Comparison of ENCODE assay signal across 25 cellular contexts in the genomic region with DNA sequence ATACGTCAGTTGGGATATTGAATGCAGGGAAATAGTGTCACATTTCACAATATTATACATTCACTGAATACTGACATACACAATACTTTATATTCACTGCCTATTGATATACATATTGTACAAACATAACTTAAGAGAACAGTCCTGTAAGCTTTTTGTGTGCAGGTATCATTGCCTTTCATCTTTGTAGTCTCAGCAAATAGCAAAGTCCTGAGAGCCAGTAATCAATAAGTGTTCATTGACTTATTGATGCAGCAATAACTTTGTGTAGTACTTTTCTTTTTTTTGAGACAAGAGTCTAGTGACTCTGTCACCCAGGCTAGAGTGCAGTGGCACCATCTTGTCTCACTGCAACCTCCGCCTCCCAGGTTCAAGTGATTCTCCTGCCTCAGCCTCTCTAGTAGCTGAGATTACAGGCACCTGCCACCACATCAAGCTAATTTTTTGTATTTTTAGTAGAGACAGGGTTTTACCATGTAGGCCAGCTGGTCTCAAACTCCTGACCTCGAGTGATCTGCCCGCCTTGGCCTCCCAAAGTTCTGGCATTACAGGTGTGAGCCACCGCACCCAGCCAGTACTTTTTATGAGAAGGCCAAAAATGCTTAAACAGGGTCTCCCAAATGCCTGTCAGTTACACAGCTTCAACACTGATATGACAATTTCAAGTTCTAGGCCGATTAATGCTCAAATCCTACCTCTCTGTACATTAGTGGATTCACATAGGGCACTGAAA. TPM values are rescaled to one million over a fixed set of nuclear protein-coding genes. Genes with fewer than 3 reads are reported as not detected.
DNase-seq lines count a peak whose midpoint lies in the region; ATAC-seq, FAIRE-seq and TF ChIP-seq lines count a peak whose summit lies in the region.
"Had no signal": no experiment of that assay in that cellular context is flagged by ENCODE, and none has a peak within 500 bp of the region (broad histone marks: within the 10 kb centered on the region; RNA-seq: fewer than 3 reads in every experiment).

No MANE protein-coding gene starts in this region.

- H2AFZ ChIP-seq in HepG2 (ENCODE audit: low read length) = peak overlapping the region; percentile 68

- H3K9me3 ChIP-seq in HepG2 (ENCODE audit: low read length) (no peaks in the 10 kb centered on the region), right lobe of liver (no peaks in the 10 kb centered on the region)
- H3K9me3 ChIP-seq: A549, BE2C, BLaER1 had no signal

- H3K4me1 ChIP-seq in HepG2 (ENCODE audit: insufficient read depth, low read length) (peaks cover 43% of the 10 kb centered on the region), right lobe of liver (peaks cover 0 to 8% (median 0%) of the 10 kb centered on the region in 4 donors)
- H3K4me1 ChIP-seq: BE2C had no signal

- in situ Hi-C loops in HepG2 (cut with HindIII; ENCODE audit: extremely low pct_ligation_motif_present, low pct_unique_long_range_greater_than_20kb) = no loop called here

- no peaks in the 10 kb centered on the region for H3K9me3 Mint-ChIP-seq in activated T-helper 17 cell treated with anti-CD3 and anti-CD28 coated beads, Interleukin-2, amount 50 U/mL, for 72 hours
- H3K9me3 Mint-ChIP-seq: CD14-positive monocyte; CD4-positive, alpha-beta memory T cell; CD4-positive, CD25-positive, alpha-beta regulatory T cell; CD8-positive, alpha-beta memory T cell had no signal

- no peak overlapping the region for H3K9ac ChIP-seq in HepG2 (ENCODE audit: insufficient read depth, low read depth, low read length)
- H3K9ac ChIP-seq: BLaER1 had no signal

- H3K4me3 Mint-ChIP-seq in activated T-helper 17 cell treated with anti-CD3 and anti-CD28 coated beads, Interleukin-2, amount 50 U/mL, for 72 hours = no peak overlapping the region
- H3K4me3 Mint-ChIP-seq: CD14-positive monocyte; CD4-positive, alpha-beta memory T cell; CD4-positive, CD25-positive, alpha-beta regulatory T cell; CD8-positive, alpha-beta memory T cell had no signal

- TF ChIP-seq EP300 in HepG2 (IDR thresholded peaks at IDR 0.05; ENCODE audit: low read depth in 2 of 2, low read length in 2 of 2) (peak in 1 of 2 experiments; percentile 81; a peak in 1 of 4 replicates), HepG2 (CRISPR knock-in tag; IDR thresholded peaks at IDR 0.05; ENCODE audit: borderline replicate concordance) (no peak)

- H3K27ac Mint-ChIP-seq in activated T-helper 17 cell treated with anti-CD3 and anti-CD28 coated beads, Interleukin-2, amount 50 U/mL, for 72 hours = peak overlapping the region; percentile 9
- H3K27ac Mint-ChIP-seq: CD14-positive monocyte; CD4-positive, CD25-positive, alpha-beta regulatory T cell; CD8-positive, alpha-beta memory T cell had no signal

- H3K27me3 Mint-ChIP-seq in activated T-helper 17 cell treated with anti-CD3 and anti-CD28 coated beads, Interleukin-2, amount 50 U/mL, for 72 hours = no peaks in the 10 kb centered on the region
- H3K27me3 Mint-ChIP-seq: CD4-positive, alpha-beta memory T cell; CD8-positive, alpha-beta memory T cell had no signal

- FAIRE-seq in HepG2 (lab: Jason Lieb, UNC) (no peak), RCC 7860 (lab: Jason Lieb, UNC) (no peak)
- FAIRE-seq: A549, GM12878, GM12892, GM18507 had no signal

- POLR2A ChIA-PET in HepG2 (lab: Yijun Ruan, JAX) = interaction anchor here (0.6 to 3.2 kb wide), 15 partner anchors 17 to 538 kb away, joined by 3 to 15 read pairs (median 4); partner anchors contain the start of genes ARMC7, JPT1, MRPL58 and NT5C

- WGBS in HepG2 (ENCODE audit: low lambda C conversion rate) = 43% methylated on average over 6 of the region's 6 CpGs
- WGBS in right lobe of liver (ENCODE audit: insufficient coverage, low coverage, low lambda C conversion rate, missing lambda C conversion rate) = 80% methylated on average over 5 of the region's 6 CpGs

- TF ChIP-seq RAD21 in HepG2 (CRISPR knock-in tag; IDR thresholded peaks at IDR 0.05) = no peak

- H3K27ac ChIP-seq in HepG2 (ENCODE audit: extremely low read length, insufficient read depth, low read length) (peak overlapping the region; percentile 62), right lobe of liver (no peak overlapping the region)
- H3K27ac ChIP-seq: 22Rv1, A549, BLaER1 had no signal

- BruUV-seq in HepG2 (replicated peaks; lab: Mats Ljungman, UMichigan) = no TSS peak

- peak; percentile 30 for ATAC-seq in HepG2
- ATAC-seq in right lobe of liver = no peak
- ATAC-seq in activated T-helper 17 cell treated with anti-CD3 and anti-CD28 coated beads, Interleukin-2, amount 50 U/mL, for 72 hours (replicated peaks) = no peak
- ATAC-seq: A549, GM12878 had no signal

- H3K36me3 ChIP-seq in HepG2 (replicated peaks in 1 of 2; ENCODE audit: control insufficient read depth in 1 of 2, insufficient read depth in 2 of 2, low read length in 2 of 2) (no peaks in the 10 kb centered on the region), right lobe of liver (no peaks in the 10 kb centered on the region)
- H3K36me3 ChIP-seq: BE2C, BLaER1 had no signal

- TF ChIP-seq POLR2A in HepG2 (IDR thresholded peaks at IDR 0.05; ENCODE audit: insufficient read depth in 1 of 2, low read depth in 2 of 2, low read length in 2 of 2) = no peak
- no peak for TF ChIP-seq POLR2A in right lobe of liver (IDR thresholded peaks at IDR 0.05)

- H3K79me2 ChIP-seq in HepG2 (ENCODE audit: insufficient read depth, low read length) = no peaks in the 10 kb centered on the region

- intact Hi-C loops in HepG2 (cut with micrococcal nuclease; ENCODE audit: unreplicated experiment) = loop anchor here (5.0 kb wide), 2 partner anchors 48 to 68 kb away; partner anchors contain the start of genes JPT1 and NT5C
- intact Hi-C loops in right lobe of liver (cut with DNase I) = loop anchor here in 1 of 2 donors (10.0 kb wide), 1 partner anchor 85 kb away; no protein-coding TSS in a partner anchor

- CTCF ChIA-PET in HepG2 (lab: Yijun Ruan, JAX; ENCODE audit: low intra/inter-chr PET ratio, low total read pairs) = interaction anchor here (1.3 to 1.4 kb wide), 2 partner anchors 68 to 87 kb away, joined by 3 read pairs; partner anchors contain the start of gene NT5C

- peak overlapping the region; percentile 82 for H3K4me2 ChIP-seq in HepG2 (ENCODE audit: low read depth, low read length)
- H3K4me2 ChIP-seq: A549, BLaER1 had no signal

- no peaks in the 10 kb centered on the region for H4K20me1 ChIP-seq in HepG2 (ENCODE audit: insufficient read depth, low read length)
- H4K20me1 ChIP-seq: BLaER1 had no signal

- no peaks in the 10 kb centered on the region for H3K36me3 Mint-ChIP-seq in activated T-helper 17 cell treated with anti-CD3 and anti-CD28 coated beads, Interleukin-2, amount 50 U/mL, for 72 hours (ENCODE audit: low read depth)
- H3K36me3 Mint-ChIP-seq: CD14-positive monocyte; CD4-positive, CD25-positive, alpha-beta regulatory T cell had no signal

- H3K27me3 ChIP-seq in HepG2 (ENCODE audit: control insufficient read depth in 1 of 2, insufficient read depth in 2 of 2, low read length in 2 of 2) = no peaks in the 10 kb centered on the region
- no peaks in the 10 kb centered on the region for H3K27me3 ChIP-seq in right lobe of liver
- H3K27me3 ChIP-seq: BE2C, BLaER1 had no signal

- DNase-seq in HepG2 (ENCODE audit: low spot score) (peak; percentile 53), right lobe of liver (no peak), RCC 7860 (ENCODE audit: low spot score) (no peak), AG20443 (ENCODE audit: low spot score) (no peak)
- DNase-seq: BE2C; C1 segment of cervical spinal cord; CD4-positive, alpha-beta memory T cell; CD4-positive, CD25-positive, alpha-beta regulatory T cell; CD8-positive, alpha-beta memory T cell; COR-L47; DMS 273 treated with DMSO at 0.1 percent for 48 hours; DMS153; DMS53; DMS79; DND-41; EL; GDM1 had no signal

- no peaks in the 10 kb centered on the region for H3K4me1 Mint-ChIP-seq in activated T-helper 17 cell treated with anti-CD3 and anti-CD28 coated beads, Interleukin-2, amount 50 U/mL, for 72 hours

- H3K4me3 ChIP-seq in HepG2 (replicated peaks in 1 of 3; ENCODE audit: insufficient read depth in 1 of 3, low read depth in 2 of 3, low read length in 3 of 3) (peak overlapping the region in 1 of 3 experiments; percentile 59; a peak in 2 of 6 replicates), right lobe of liver (no peak overlapping the region)
- H3K4me3 ChIP-seq: A549, BLaER1, GM12878 had no signal

- no peak for TF ChIP-seq CTCF in HepG2 (CRISPR knock-in tag; IDR thresholded peaks at IDR 0.05)
- no peak for TF ChIP-seq CTCF in right lobe of liver (IDR thresholded peaks at IDR 0.05)

RNA-seq across cellular contexts. Expression of gene NUP85, which starts 5.4 kb away (rescaled TPM):
- 122 and 124 TPM in 2 replicates for total RNA-seq in HepG2 (2016; rRNA removed; fragmentation: Illumina TruSeq; extraction: Trizol)
- total RNA-seq in HepG2 (2016; cell fraction: cytosol; rRNA removed; fragmentation: Illumina TruSeq; extraction: Trizol; ENCODE audit: low read depth) = 32.8 and 35.7 TPM in 2 replicates
- total RNA-seq in HepG2 (2016; cell fraction: insoluble cytoplasmic fraction; rRNA removed; fragmentation: Illumina TruSeq; extraction: Trizol) = 119 and 122 TPM in 2 replicates
- total RNA-seq in HepG2 (2016; cell fraction: membrane; rRNA removed; fragmentation: Illumina TruSeq; extraction: Trizol) = 28.2 and 37.8 TPM in 2 replicates
- 112 and 113 TPM in 2 replicates for total RNA-seq in HepG2 (2016; cell fraction: nucleus; rRNA removed; fragmentation: Illumina TruSeq; extraction: Trizol)
- polyA plus RNA-seq in HepG2 (2011; rRNA removed) = 79.4 and 89.1 TPM in 2 replicates
- polyA plus RNA-seq in HepG2 (2011; cell fraction: cytosol; rRNA removed) = 64.8 and 78.3 TPM in 2 replicates
- 303 and 416 TPM in 2 replicates for polyA plus RNA-seq in HepG2 (2011; cell fraction: nucleus; rRNA removed)
- polyA plus RNA-seq in HepG2 (2012) = 34.4 and 62.5 TPM in 2 replicates
- polyA plus RNA-seq in HepG2 (2016; cell fraction: cytosol; fragmentation: Illumina TruSeq; extraction: Trizol; ENCODE audit: low read depth) = 17.2 and 18.1 TPM in 2 replicates
- 81.2 and 85.9 TPM in 2 replicates for polyA plus RNA-seq in HepG2 (2016; cell fraction: insoluble cytoplasmic fraction; fragmentation: Illumina TruSeq; extraction: Trizol; ENCODE audit: low read depth)
- 16.9 and 17.7 TPM in 2 replicates for polyA plus RNA-seq in HepG2 (2016; cell fraction: membrane; fragmentation: Illumina TruSeq; extraction: Trizol; ENCODE audit: low read depth)
- 226 and 250 TPM in 2 replicates for polyA plus RNA-seq in HepG2 (2016; cell fraction: nucleus; fragmentation: Illumina TruSeq; extraction: Trizol; ENCODE audit: insufficient read depth, low read depth)
- 91.6 and 267 TPM in 2 replicates for polyA minus RNA-seq in HepG2 (2011; rRNA and poly(A)+ RNA removed; ENCODE audit: low replicate concordance)
- polyA minus RNA-seq in HepG2 (2011; cell fraction: cytosol; rRNA and poly(A)+ RNA removed) = 23.6 and 24.5 TPM in 2 replicates
- 69.2 and 70.3 TPM in 2 replicates for polyA minus RNA-seq in HepG2 (2011; cell fraction: nucleus; rRNA and poly(A)+ RNA removed)
- total RNA-seq in right lobe of liver = 10 to 100 TPM; 15.3 to 32.8 (median 25.9) TPM
- 100 to 1,000 TPM; 143 to 161 TPM for total RNA-seq in activated T-helper 17 cell treated with anti-CD3 and anti-CD28 coated beads, Interleukin-2, amount 50 U/mL, for 72 hours

RNA-seq across cellular contexts. Expression of gene SUMO2, which starts 17.3 kb away (rescaled TPM):
- 553 and 842 TPM in 2 replicates for total RNA-seq in HepG2 (2016; rRNA removed; fragmentation: Illumina TruSeq; extraction: Trizol)
- total RNA-seq in HepG2 (2016; cell fraction: cytosol; rRNA removed; fragmentation: Illumina TruSeq; extraction: Trizol; ENCODE audit: low read depth) = 162 and 178 TPM in 2 replicates
- 553 and 885 TPM in 2 replicates for total RNA-seq in HepG2 (2016; cell fraction: insoluble cytoplasmic fraction; rRNA removed; fragmentation: Illumina TruSeq; extraction: Trizol)
- total RNA-seq in HepG2 (2016; cell fraction: membrane; rRNA removed; fragmentation: Illumina TruSeq; extraction: Trizol) = 469 and 483 TPM in 2 replicates
- 195 and 213 TPM in 2 replicates for total RNA-seq in HepG2 (2016; cell fraction: nucleus; rRNA removed; fragmentation: Illumina TruSeq; extraction: Trizol)
- 252 and 337 TPM in 2 replicates for polyA plus RNA-seq in HepG2 (2011; rRNA removed)
- 69.8 and 103 TPM in 2 replicates for polyA plus RNA-seq in HepG2 (2011; cell fraction: cytosol; rRNA removed)
- polyA plus RNA-seq in HepG2 (2011; cell fraction: nucleus; rRNA removed) = 25.8 and 30.1 TPM in 2 replicates
- 289 and 643 TPM in 2 replicates for polyA plus RNA-seq in HepG2 (2012)
- 377 and 391 TPM in 2 replicates for polyA plus RNA-seq in HepG2 (2016; cell fraction: cytosol; fragmentation: Illumina TruSeq; extraction: Trizol; ENCODE audit: low read depth)
- polyA plus RNA-seq in HepG2 (2016; cell fraction: insoluble cytoplasmic fraction; fragmentation: Illumina TruSeq; extraction: Trizol; ENCODE audit: low read depth) = 1,249 and 1,398 TPM in 2 replicates
- polyA plus RNA-seq in HepG2 (2016; cell fraction: membrane; fragmentation: Illumina TruSeq; extraction: Trizol; ENCODE audit: low read depth) = 612 and 621 TPM in 2 replicates
- 448 and 485 TPM in 2 replicates for polyA plus RNA-seq in HepG2 (2016; cell fraction: nucleus; fragmentation: Illumina TruSeq; extraction: Trizol; ENCODE audit: insufficient read depth, low read depth)
- 78.7 and 95.4 TPM in 2 replicates for polyA minus RNA-seq in HepG2 (2011; rRNA and poly(A)+ RNA removed; ENCODE audit: low replicate concordance)
- 255 and 261 TPM in 2 replicates for polyA minus RNA-seq in HepG2 (2011; cell fraction: cytosol; rRNA and poly(A)+ RNA removed)
- polyA minus RNA-seq in HepG2 (2011; cell fraction: nucleus; rRNA and poly(A)+ RNA removed) = 42.5 and 63.9 TPM in 2 replicates
- 100 to 1,000 TPM in 3 of 6 experiments, 10 to 100 TPM in 3; 23.6 to 120 (median 108) TPM for total RNA-seq in right lobe of liver
- 100 to 1,000 TPM; 416 to 512 TPM for total RNA-seq in activated T-helper 17 cell treated with anti-CD3 and anti-CD28 coated beads, Interleukin-2, amount 50 U/mL, for 72 hours

RNA-seq across cellular contexts. Expression of gene JPT1, which starts 45.7 kb away (rescaled TPM):
- total RNA-seq in HepG2 (2016; rRNA removed; fragmentation: Illumina TruSeq; extraction: Trizol) (237 and 256 TPM in 2 replicates), right lobe of liver (10 to 100 TPM; 16.7 to 57.8 (median 29.5) TPM)
- 86.3 and 92.6 TPM in 2 replicates for total RNA-seq in HepG2 (2016; cell fraction: cytosol; rRNA removed; fragmentation: Illumina TruSeq; extraction: Trizol; ENCODE audit: low read depth)
- total RNA-seq in HepG2 (2016; cell fraction: insoluble cytoplasmic fraction; rRNA removed; fragmentation: Illumina TruSeq; extraction: Trizol) = 209 and 270 TPM in 2 replicates
- total RNA-seq in HepG2 (2016; cell fraction: membrane; rRNA removed; fragmentation: Illumina TruSeq; extraction: Trizol) = 67.0 and 88.4 TPM in 2 replicates
- 98.2 and 106 TPM in 2 replicates for total RNA-seq in HepG2 (2016; cell fraction: nucleus; rRNA removed; fragmentation: Illumina TruSeq; extraction: Trizol)
- polyA plus RNA-seq in HepG2 (2011; rRNA removed) = 32.1 and 43.3 TPM in 2 replicates
- 92.3 and 100 TPM in 2 replicates for polyA plus RNA-seq in HepG2 (2011; cell fraction: cytosol; rRNA removed)
- 38.5 and 41.1 TPM in 2 replicates for polyA plus RNA-seq in HepG2 (2011; cell fraction: nucleus; rRNA removed)
- polyA plus RNA-seq in HepG2 (2012) = 103 and 127 TPM in 2 replicates
- 83.0 and 101 TPM in 2 replicates for polyA plus RNA-seq in HepG2 (2016; cell fraction: cytosol; fragmentation: Illumina TruSeq; extraction: Trizol; ENCODE audit: low read depth)
- polyA plus RNA-seq in HepG2 (2016; cell fraction: insoluble cytoplasmic fraction; fragmentation: Illumina TruSeq; extraction: Trizol; ENCODE audit: low read depth) = 221 and 271 TPM in 2 replicates
- polyA plus RNA-seq in HepG2 (2016; cell fraction: membrane; fragmentation: Illumina TruSeq; extraction: Trizol; ENCODE audit: low read depth) = 58.3 and 84.5 TPM in 2 replicates
- polyA plus RNA-seq in HepG2 (2016; cell fraction: nucleus; fragmentation: Illumina TruSeq; extraction: Trizol; ENCODE audit: insufficient read depth, low read depth) = 169 and 181 TPM in 2 replicates
- polyA minus RNA-seq in HepG2 (2011; rRNA and poly(A)+ RNA removed; ENCODE audit: low replicate concordance) = 28.4 and 46.4 TPM in 2 replicates
- polyA minus RNA-seq in HepG2 (2011; cell fraction: cytosol; rRNA and poly(A)+ RNA removed) = 50.6 and 65.7 TPM in 2 replicates
- polyA minus RNA-seq in HepG2 (2011; cell fraction: nucleus; rRNA and poly(A)+ RNA removed) = 30.4 and 32.2 TPM in 2 replicates
- 100 to 1,000 TPM; 191 to 343 TPM for total RNA-seq in activated T-helper 17 cell treated with anti-CD3 and anti-CD28 coated beads, Interleukin-2, amount 50 U/mL, for 72 hours
